ENCODE assay signal across 30 cellular contexts in genomic region chr5:15520856-15521255, GRCh38. TPM values are rescaled to one million over a fixed set of nuclear protein-coding genes. Genes with fewer than 3 reads are reported as not detected.
"Had no signal": no experiment of that assay in that cellular context is flagged by ENCODE, and none has a peak within 500 bp of the region (broad histone marks: within the 10 kb centered on the region; RNA-seq: fewer than 3 reads in every experiment).

No MANE protein-coding gene starts in this region.

- H3K9me3 Mint-ChIP-seq: activated CD8-positive, alpha-beta T cell treated with anti-CD3 and anti-CD28 coated beads for 36 hours had no signal

- H3K4me3 Mint-ChIP-seq: activated CD8-positive, alpha-beta T cell treated with anti-CD3 and anti-CD28 coated beads for 36 hours; activated T-cell treated with anti-CD3 and anti-CD28 coated beads, Interleukin-2, amount 50 U/mL, for 4 hours; activated T-helper 17 cell treated with anti-CD3 and anti-CD28 coated beads, Interleukin-2, amount 50 U/mL, for 72 hours; dendritic cell treated with granulocyte-macrophage colony-stimulating factor and Interleukin-4, amounts not matched to agents 40 ng/mL and 50 ng/mL, for 4 days; naive thymus-derived CD4-positive, alpha-beta T cell; neural crest cell; T-helper 17 cell had no signal

- H3K36me3 Mint-ChIP-seq: naive thymus-derived CD4-positive, alpha-beta T cell had no signal

- H3K27ac ChIP-seq: breast epithelium, epithelial cell of prostate, gastrocnemius medialis, testis, transverse colon, uterus, WERI-Rb-1 had no signal

- H3K4me1 ChIP-seq: breast epithelium, testis had no signal

- H3K27me3 Mint-ChIP-seq: activated CD8-positive, alpha-beta T cell treated with anti-CD3 and anti-CD28 coated beads for 36 hours; activated T-helper 17 cell treated with anti-CD3 and anti-CD28 coated beads, Interleukin-2, amount 50 U/mL, for 72 hours; dendritic cell treated with granulocyte-macrophage colony-stimulating factor and Interleukin-4, amounts not matched to agents 40 ng/mL and 50 ng/mL, for 4 days; T-helper 17 cell had no signal

- H3K4me3 ChIP-seq: breast epithelium, gastrocnemius medialis, testis, transverse colon, uterus had no signal

- H3K27ac Mint-ChIP-seq: activated CD8-positive, alpha-beta T cell treated with anti-CD3 and anti-CD28 coated beads for 36 hours; activated T-helper 17 cell treated with anti-CD3 and anti-CD28 coated beads, Interleukin-2, amount 50 U/mL, for 72 hours; dendritic cell treated with granulocyte-macrophage colony-stimulating factor and Interleukin-4, amounts not matched to agents 40 ng/mL and 50 ng/mL, for 4 days; naive thymus-derived CD4-positive, alpha-beta T cell; T-helper 17 cell had no signal

- H3K9me3 ChIP-seq: breast epithelium, gastrocnemius medialis, testis, transverse colon, uterus had no signal

- H3K4me1 Mint-ChIP-seq: activated T-helper 17 cell treated with anti-CD3 and anti-CD28 coated beads, Interleukin-2, amount 50 U/mL, for 72 hours; naive thymus-derived CD4-positive, alpha-beta T cell; T-helper 17 cell had no signal

- ATAC-seq: activated CD8-positive, alpha-beta T cell treated with anti-CD3 and anti-CD28 coated beads for 36 hours; activated T-cell treated with anti-CD3 and anti-CD28 coated beads, Interleukin-2, amount 50 U/mL, for 4 hours; activated T-helper 17 cell treated with anti-CD3 and anti-CD28 coated beads, Interleukin-2, amount 50 U/mL, for 72 hours; gastrocnemius medialis; left cardiac atrium; naive thymus-derived CD4-positive, alpha-beta T cell; right cardiac atrium; T-helper 17 cell had no signal

- H3K36me3 ChIP-seq: breast epithelium, gastrocnemius medialis, transverse colon, uterus, WERI-Rb-1 had no signal

- DNase-seq: activated CD4-positive, alpha-beta T cell treated with anti-CD3 and anti-CD28 coated beads, Interleukin-2, amount 50 U/mL, for 1 hour; activated CD4-positive, CD25-positive, alpha-beta regulatory T cell treated with anti-CD3 and anti-CD28 coated beads, Interleukin-2, amount 50 U/mL, for 72 hours; activated CD8-positive, alpha-beta T cell treated with anti-CD3 and anti-CD28 coated beads for 36 hours; activated gamma-delta T cell treated with Interleukin-2 at 50 U/mL for 16 hours; activated naive CD4-positive, alpha-beta T cell treated with anti-CD3 and anti-CD28 coated beads, Interleukin-2, amount 50 U/mL, for 16 hours; activated T-cell treated with anti-CD3 and anti-CD28 coated beads, Interleukin-2, amount 50 U/mL, for 4 hours; central memory CD4-positive, alpha-beta T cell; gastrocnemius medialis; glutamatergic neuron; hippocampal formation; left cardiac atrium; mammary epithelial cell; midbrain; naive thymus-derived CD4-positive, alpha-beta T cell; occipital lobe; posterior cingulate gyrus; right cardiac atrium; stimulated activated CD4-positive, alpha-beta T cell treated with anti-CD3 and anti-CD28 coated beads, Interleukin-2, amount 100 ng/mL, for 48 hours; stimulated activated naive CD4-positive, alpha-beta T cell treated with Interleukin-2 at 50 U/mL for 16 hours; T-helper 17 cell; T1000; testis; transverse colon; uterus; WERI-Rb-1 had no signal

- H3K27me3 ChIP-seq: breast epithelium, gastrocnemius medialis, testis, transverse colon, uterus had no signal

RNA-seq across cellular contexts. Expression of gene FBXL7, which starts 20.9 kb away (rescaled TPM):
- total RNA-seq: activated CD8-positive, alpha-beta T cell treated with anti-CD3 and anti-CD28 coated beads for 36 hours; activated T-cell treated with anti-CD3 and anti-CD28 coated beads, Interleukin-2, amount 50 U/mL, for 4 hours; activated T-helper 17 cell treated with anti-CD3 and anti-CD28 coated beads, Interleukin-2, amount 50 U/mL, for 72 hours; naive thymus-derived CD4-positive, alpha-beta T cell; T-helper 17 cell had no signal
